Comparison of ENCODE assay signal across 2 cellular contexts in the genomic region with DNA sequence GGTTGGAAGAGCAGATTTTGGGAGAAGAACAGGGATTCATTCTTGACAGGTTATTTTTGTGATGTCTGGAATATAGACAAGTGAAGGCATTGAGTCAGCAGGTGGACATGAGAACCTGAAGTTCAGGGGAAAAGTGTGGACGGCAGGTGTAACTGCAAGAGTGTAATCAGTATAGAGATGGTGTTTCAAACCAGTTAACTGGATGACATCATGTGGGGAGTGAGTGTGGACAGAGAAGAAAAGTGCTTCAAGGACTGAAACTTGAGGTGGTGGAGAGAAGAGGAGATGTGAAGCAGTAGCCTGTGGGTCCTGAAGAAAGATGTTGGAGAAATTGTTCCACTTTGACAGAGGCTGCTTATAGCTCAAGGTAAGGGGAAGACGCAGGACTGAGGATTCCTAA.
A peak's percentile ranks its signal among the peaks of the same experiment; 100 is the strongest.
TF ChIP-seq lines count a peak whose summit lies in the region.

No MANE protein-coding gene starts in this region.

TF ChIP-seq in HepG2, 621 proteins besides CTCF, POLR2A, EP300 and RAD21:
- TF ChIP-seq ATF7 (IDR thresholded peaks at IDR 0.05): peak; percentile 85
- no peak for TF ChIP-seq ATF7 (CRISPR knock-in tag; IDR thresholded peaks at IDR 0.05)
- no peak for TF ChIP-seq XBP1 (CRISPR knock-in tag; IDR thresholded peaks at IDR 0.05)

TF ChIP-seq in HEK293, 187 proteins besides CTCF, POLR2A, EP300 and RAD21:
- TF ChIP-seq, protein P1, sequence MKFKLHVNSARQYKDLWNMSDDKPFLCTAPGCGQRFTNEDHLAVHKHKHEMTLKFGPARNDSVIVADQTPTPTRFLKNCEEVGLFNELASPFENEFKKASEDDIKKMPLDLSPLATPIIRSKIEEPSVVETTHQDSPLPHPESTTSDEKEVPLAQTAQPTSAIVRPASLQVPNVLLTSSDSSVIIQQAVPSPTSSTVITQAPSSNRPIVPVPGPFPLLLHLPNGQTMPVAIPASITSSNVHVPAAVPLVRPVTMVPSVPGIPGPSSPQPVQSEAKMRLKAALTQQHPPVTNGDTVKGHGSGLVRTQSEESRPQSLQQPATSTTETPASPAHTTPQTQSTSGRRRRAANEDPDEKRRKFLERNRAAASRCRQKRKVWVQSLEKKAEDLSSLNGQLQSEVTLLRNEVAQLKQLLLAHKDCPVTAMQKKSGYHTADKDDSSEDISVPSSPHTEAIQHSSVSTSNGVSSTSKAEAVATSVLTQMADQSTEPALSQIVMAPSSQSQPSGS (tag by site-specific recombination; IDR thresholded peaks at IDR 0.05; ENCODE audit: low read depth): 0 out of 2 replicates have a peak, but pooled peaks have one; percentile 32
- no peak for TF ChIP-seq ZNF266 (tag by site-specific recombination; IDR thresholded peaks at IDR 0.05; ENCODE audit: low read depth)
- TF ChIP-seq, protein P2, sequence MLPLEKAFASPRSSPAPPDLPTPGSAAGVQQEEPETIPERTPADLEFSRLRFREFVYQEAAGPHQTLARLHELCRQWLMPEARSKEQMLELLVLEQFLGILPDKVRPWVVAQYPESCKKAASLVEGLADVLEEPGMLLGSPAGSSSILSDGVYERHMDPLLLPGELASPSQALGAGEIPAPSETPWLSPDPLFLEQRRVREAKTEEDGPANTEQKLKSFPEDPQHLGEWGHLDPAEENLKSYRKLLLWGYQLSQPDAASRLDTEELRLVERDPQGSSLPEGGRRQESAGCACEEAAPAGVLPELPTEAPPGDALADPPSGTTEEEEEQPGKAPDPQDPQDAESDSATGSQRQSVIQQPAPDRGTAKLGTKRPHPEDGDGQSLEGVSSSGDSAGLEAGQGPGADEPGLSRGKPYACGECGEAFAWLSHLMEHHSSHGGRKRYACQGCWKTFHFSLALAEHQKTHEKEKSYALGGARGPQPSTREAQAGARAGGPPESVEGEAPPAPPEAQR (tag by site-specific recombination; IDR thresholded peaks at IDR 0.05): no peak
- no peak for TF ChIP-seq GFI1B (tag by site-specific recombination; IDR thresholded peaks at IDR 0.05)
TF ChIP-seq in HEK293: peak in this region for 1.
